ENCODE assay signal across 12 cellular contexts in genomic region chr3:32725721-32726120, GRCh38.
"Had no signal": no experiment of that assay in that cellular context is flagged by ENCODE, and none has a peak within 500 bp of the region (broad histone marks: within the 10 kb centered on the region; RNA-seq: fewer than 3 reads in every experiment).

No MANE protein-coding gene starts in this region.

- H3K9me3 ChIP-seq: colonic mucosa, esophagus squamous epithelium, heart left ventricle, lower lobe of right lung, spleen, stomach, testis, upper lobe of left lung had no signal

- H3K4me3 ChIP-seq: colonic mucosa, esophagus squamous epithelium, heart left ventricle, lower lobe of right lung, spleen, stomach, testis, upper lobe of left lung had no signal

- H3K27ac ChIP-seq: colonic mucosa, esophagus squamous epithelium, heart left ventricle, lower lobe of right lung, spleen, stomach, testis, upper lobe of left lung had no signal

- H3K36me3 ChIP-seq: colonic mucosa had no signal

- H3K27me3 ChIP-seq: colonic mucosa, esophagus squamous epithelium, heart left ventricle, spleen, stomach, testis, upper lobe of left lung had no signal

- H3K4me1 ChIP-seq: colonic mucosa, esophagus squamous epithelium, heart left ventricle, lower lobe of right lung, spleen, stomach, testis, upper lobe of left lung had no signal

- DNase-seq: activated CD4-positive, alpha-beta T cell treated with anti-CD3 and anti-CD28 coated beads, Interleukin-2, amount 50 U/mL, for 1 hour; central memory CD4-positive, alpha-beta T cell; colonic mucosa; esophagus squamous epithelium; heart left ventricle; left colon; lower lobe of right lung; spleen; stomach; testis; upper lobe of left lung had no signal

- FAIRE-seq: frontal cortex had no signal
